1 cellular context compared by ENCODE assay signal in genomic region chr3:43894176-43895049, GRCh38.
TF ChIP-seq lines count a peak whose summit lies in the region.

No MANE protein-coding gene starts in this region.

TF ChIP-seq in K562, 482 proteins besides CTCF, POLR2A, EP300 and RAD21 (continued from another document):
- TF ChIP-seq ZBTB49 (CRISPR knock-in tag; IDR thresholded peaks at IDR 0.05; ENCODE audit: borderline replicate concordance) (no peak), POLR2G (IDR thresholded peaks at IDR 0.05; ENCODE audit: low read depth, low read length) (0 out of 2 replicates have a peak, but pooled peaks have one; percentile 18), ZNF224 (CRISPR knock-in tag; IDR thresholded peaks at IDR 0.05) (0 out of 2 replicates have a peak, but pooled peaks have one; percentile 42), MXI1 (IDR thresholded peaks at IDR 0.05; ENCODE audit: low read depth, low read length) (no peak), ZNF584 (CRISPR knock-in tag; IDR thresholded peaks at IDR 0.05; ENCODE audit: low read depth) (no peak), EZH2 (IDR thresholded peaks at IDR 0.05; ENCODE audit: borderline replicate concordance, low read depth, low read length) (no peak), ETS2 (tag; IDR thresholded peaks at IDR 0.05; ENCODE audit: borderline replicate concordance, poor library complexity, severe bottlenecking) (no peak), ATF2 (CRISPR knock-in tag; IDR thresholded peaks at IDR 0.05) (no peak), XRCC3 (IDR thresholded peaks at IDR 0.05) (no peak), ZNF699 (CRISPR knock-in tag; IDR thresholded peaks at IDR 0.05; ENCODE audit: insufficient replicate concordance) (no peak), MAFG (tag; conservative IDR thresholded peaks at IDR 0.05) (no peak), NUFIP1 (IDR thresholded peaks at IDR 0.05; ENCODE audit: partially characterized antibody) (no peak), USF2 (CRISPR knock-in tag; IDR thresholded peaks at IDR 0.05) (0 out of 2 replicates have a peak, but pooled peaks have one; percentile 15), FOXA3 (CRISPR knock-in tag; conservative IDR thresholded peaks at IDR 0.05 in 1 of 2, IDR thresholded peaks at IDR 0.05 in 1 of 2) (peak in 1 of 2 experiments; percentile 66; a peak in 1 of 4 replicates), VEZF1 (CRISPR knock-in tag; IDR thresholded peaks at IDR 0.05) (no peak), RBM39 (optimal IDR thresholded peaks at IDR 0.05; ENCODE audit: low read depth, low read length) (no peak), CHCHD3 (CRISPR knock-in tag; IDR thresholded peaks at IDR 0.05) (no peak), GTF2E2 (tag; IDR thresholded peaks at IDR 0.05) (no peak), MNT (conservative IDR thresholded peaks at IDR 0.05) (peak; percentile 44 to 50; a peak in 3 of 4 replicates), L3MBTL2 (IDR thresholded peaks at IDR 0.05) (peak; percentile 32; the same call in 1 of the 2 replicates), ZNF511 (CRISPR knock-in tag; IDR thresholded peaks at IDR 0.05) (0 out of 2 replicates have a peak, but pooled peaks have one; percentile 42), FOXK1 (CRISPR knock-in tag; IDR thresholded peaks at IDR 0.05; ENCODE audit: borderline replicate concordance) (no peak), ZNF197 (CRISPR knock-in tag; IDR thresholded peaks at IDR 0.05; ENCODE audit: low read depth) (no peak), DDX20 (tag; IDR thresholded peaks at IDR 0.05; ENCODE audit: low read depth) (no peak)
TF ChIP-seq in K562: peak in this region for 20.
